1 cellular context compared by ENCODE assay signal in genomic region chr3:31995026-31995425, GRCh38. TPM values are rescaled to one million over a fixed set of nuclear protein-coding genes. Genes with fewer than 3 reads are reported as not detected.
"Had no signal": no experiment of that assay in that cellular context is flagged by ENCODE, and none has a peak within 500 bp of the region (broad histone marks: within the 10 kb centered on the region; RNA-seq: fewer than 3 reads in every experiment).

No MANE protein-coding gene starts in this region.

RNA-seq across cellular contexts. Expression of gene ZNF860, which starts 13.5 kb away (rescaled TPM):
- total RNA-seq: K562 had no signal
- polyA plus RNA-seq: K562 had no signal
